Comparison of ENCODE assay signal across 14 cellular contexts in the genomic region with DNA sequence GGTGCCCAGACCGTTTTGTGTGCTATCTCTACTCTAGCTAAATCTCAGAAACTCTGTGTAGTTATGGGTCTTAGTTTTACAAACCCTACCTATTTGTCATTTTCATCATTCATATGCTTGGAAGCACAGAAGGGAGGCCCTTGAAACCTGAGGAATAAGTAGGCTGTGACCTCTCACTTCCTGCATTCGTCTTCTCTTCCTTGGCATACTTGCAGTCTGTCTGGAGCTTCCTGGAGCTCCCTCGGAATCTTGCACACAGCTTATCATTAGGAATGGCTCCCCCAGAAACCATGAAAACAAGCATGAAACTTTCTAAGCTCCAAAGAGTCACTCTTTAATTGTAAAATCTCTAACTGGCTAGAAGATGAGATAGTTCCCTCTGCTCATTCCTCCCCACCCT.
DNase-seq lines count a peak whose midpoint lies in the region; ATAC-seq, FAIRE-seq and TF ChIP-seq lines count a peak whose summit lies in the region.
"Had no signal": no experiment of that assay in that cellular context is flagged by ENCODE, and none has a peak within 500 bp of the region (broad histone marks: within the 10 kb centered on the region; RNA-seq: fewer than 3 reads in every experiment).

No MANE protein-coding gene starts in this region.

- H3K9me3 Mint-ChIP-seq in activated CD4-positive, alpha-beta T cell treated with anti-CD3 and anti-CD28 coated beads, Interleukin-2, amount 10 ng/mL, durations not matched to agents 7 days and 5 days = no peaks in the 10 kb centered on the region
- H3K9me3 Mint-ChIP-seq in activated T-cell treated with anti-CD3 and anti-CD28 coated beads, Interleukin-2, amount 50 U/mL, for 72 hours = peaks cover 0 to 3% of the 10 kb centered on the region in 2 donors

- no peaks in the 10 kb centered on the region for H3K27me3 Mint-ChIP-seq in activated CD4-positive, alpha-beta T cell treated with anti-CD3 and anti-CD28 coated beads, Interleukin-2, amount 10 ng/mL, durations not matched to agents 7 days and 5 days
- H3K27me3 Mint-ChIP-seq in activated T-cell treated with anti-CD3 and anti-CD28 coated beads, Interleukin-2, amount 50 U/mL, for 72 hours (ENCODE audit: low read depth) = no peaks in the 10 kb centered on the region

- no peaks in the 10 kb centered on the region for H3K36me3 Mint-ChIP-seq in activated CD4-positive, alpha-beta T cell treated with anti-CD3 and anti-CD28 coated beads, Interleukin-2, amount 10 ng/mL, durations not matched to agents 7 days and 5 days (ENCODE audit: low read depth)
- no peaks in the 10 kb centered on the region for H3K36me3 Mint-ChIP-seq in activated T-cell treated with anti-CD3 and anti-CD28 coated beads, Interleukin-2, amount 50 U/mL, for 72 hours (ENCODE audit: insufficient read depth in 2 of 2)

- H3K36me3 ChIP-seq in MM.1S (replicated peaks; ENCODE audit: insufficient read depth, low read length) = no peaks in the 10 kb centered on the region
- H3K36me3 ChIP-seq: SJSA1 had no signal

- no peaks in the 10 kb centered on the region for H3K4me1 Mint-ChIP-seq in activated CD4-positive, alpha-beta T cell treated with anti-CD3 and anti-CD28 coated beads, Interleukin-2, amount 10 ng/mL, durations not matched to agents 7 days and 5 days
- H3K4me1 Mint-ChIP-seq in activated T-cell treated with anti-CD3 and anti-CD28 coated beads, Interleukin-2, amount 50 U/mL, for 72 hours (ENCODE audit: low read depth) = no peaks in the 10 kb centered on the region

- FAIRE-seq in urothelium cell line (lab: Jason Lieb, UNC) = no peak

- DNase-seq in HT1080 (ENCODE audit: low read depth) = peak; percentile 53
- peak; percentile 9 for DNase-seq in astrocyte of the hippocampus (ENCODE audit: low read depth, low spot score)
- peak; percentile 37 for DNase-seq in kidney tubule cell (ENCODE audit: low spot score)
- DNase-seq in urothelium cell line (ENCODE audit: low spot score) = peak; percentile 14
- no peak for DNase-seq in activated CD4-positive, alpha-beta T cell treated with anti-CD3 and anti-CD28 coated beads, Interleukin-2, amount 10 ng/mL, durations not matched to agents 7 days and 5 days
- DNase-seq in MM.1S = no peak
- no peak for DNase-seq in activated T-cell treated with anti-CD3 and anti-CD28 coated beads, Interleukin-2, amount 50 U/mL, for 72 hours
- DNase-seq: DMS53, NCI-H1436, NCI-H2081, NCI-H510A treated with DMSO at 0.1 percent for 48 hours had no signal

- TF ChIP-seq CTCF in MM.1S (IDR thresholded peaks at IDR 0.05; ENCODE audit: low read length) = no peak

- no peak overlapping the region for H3K27ac Mint-ChIP-seq in activated CD4-positive, alpha-beta T cell treated with anti-CD3 and anti-CD28 coated beads, Interleukin-2, amount 10 ng/mL, durations not matched to agents 7 days and 5 days
- no peak overlapping the region for H3K27ac Mint-ChIP-seq in activated T-cell treated with anti-CD3 and anti-CD28 coated beads, Interleukin-2, amount 50 U/mL, for 72 hours

- CTCF ChIA-PET in activated CD4-positive, alpha-beta T cell treated with anti-CD3 and anti-CD28 coated beads, Interleukin-2, amount 10 ng/mL, durations not matched to agents 7 days and 5 days (lab: Charles Lee) = no interaction called here

- H2AFZ ChIP-seq in MM.1S (ENCODE audit: low read length) = no peak overlapping the region
- H2AFZ ChIP-seq: PC-9 had no signal

- H3K79me2 ChIP-seq in MM.1S (ENCODE audit: low read length) = no peaks in the 10 kb centered on the region

- no peak overlapping the region for H3K4me3 Mint-ChIP-seq in activated CD4-positive, alpha-beta T cell treated with anti-CD3 and anti-CD28 coated beads, Interleukin-2, amount 10 ng/mL, durations not matched to agents 7 days and 5 days
- H3K4me3 Mint-ChIP-seq in activated T-cell treated with anti-CD3 and anti-CD28 coated beads, Interleukin-2, amount 50 U/mL, for 72 hours = no peak overlapping the region

- H3F3A ChIP-seq in MM.1S (ENCODE audit: insufficient read depth, low read length) = no peaks in the 10 kb centered on the region

- H3K9ac ChIP-seq in MM.1S (ENCODE audit: low read length) = no peak overlapping the region

- no peak overlapping the region for H3K4me2 ChIP-seq in MM.1S (ENCODE audit: low read depth, low read length)
- H3K4me2 ChIP-seq: PC-9 had no signal

- no peak overlapping the region for H3K27ac ChIP-seq in MM.1S (ENCODE audit: low read length)
- H3K27ac ChIP-seq: PC-9, SJSA1 had no signal

- H3K4me3 ChIP-seq in MM.1S (ENCODE audit: low read length) = no peak overlapping the region
- H3K4me3 ChIP-seq: PC-9, SJSA1 had no signal

- no peaks in the 10 kb centered on the region for H3K4me1 ChIP-seq in MM.1S (ENCODE audit: low read length)
- H3K4me1 ChIP-seq: SJSA1 had no signal

- POLR2A ChIA-PET in activated CD4-positive, alpha-beta T cell treated with anti-CD3 and anti-CD28 coated beads, Interleukin-2, amount 10 ng/mL, durations not matched to agents 7 days and 5 days (lab: Charles Lee) = no interaction called here

- no peaks in the 10 kb centered on the region for H3K27me3 ChIP-seq in MM.1S (replicated peaks; ENCODE audit: insufficient read depth, low read length)

- no peaks in the 10 kb centered on the region for H4K20me1 ChIP-seq in MM.1S (ENCODE audit: insufficient read depth, low read length)

- ATAC-seq in activated T-cell treated with anti-CD3 and anti-CD28 coated beads, Interleukin-2, amount 50 U/mL, for 72 hours (replicated peaks in 1 of 2) = no peak
- ATAC-seq: HCT116 had no signal

- H3K9me2 ChIP-seq in MM.1S (replicated peaks; ENCODE audit: insufficient read depth, low read length) = no peaks in the 10 kb centered on the region

- H3K9me3 ChIP-seq in MM.1S (replicated peaks; ENCODE audit: insufficient read depth, low read length) = no peaks in the 10 kb centered on the region
- H3K9me3 ChIP-seq: SJSA1 had no signal

Comparison
In these comparisons a context has a peak if more than half of its experiments do, and no peak if none do; other contexts are left out.
1. DNase-seq: peak in HT1080 (single experiment), astrocyte of the hippocampus (single experiment), kidney tubule cell (single experiment) and urothelium cell line (single experiment); none in activated CD4-positive, alpha-beta T cell treated with anti-CD3 and anti-CD28 coated beads, Interleukin-2, amount 10 ng/mL, durations not matched to agents 7 days and 5 days (single experiment), MM.1S (single experiment) and activated T-cell treated with anti-CD3 and anti-CD28 coated beads, Interleukin-2, amount 50 U/mL, for 72 hours (0 of 2).